ENCODE assay signal across 1 cellular context in the genomic region with DNA sequence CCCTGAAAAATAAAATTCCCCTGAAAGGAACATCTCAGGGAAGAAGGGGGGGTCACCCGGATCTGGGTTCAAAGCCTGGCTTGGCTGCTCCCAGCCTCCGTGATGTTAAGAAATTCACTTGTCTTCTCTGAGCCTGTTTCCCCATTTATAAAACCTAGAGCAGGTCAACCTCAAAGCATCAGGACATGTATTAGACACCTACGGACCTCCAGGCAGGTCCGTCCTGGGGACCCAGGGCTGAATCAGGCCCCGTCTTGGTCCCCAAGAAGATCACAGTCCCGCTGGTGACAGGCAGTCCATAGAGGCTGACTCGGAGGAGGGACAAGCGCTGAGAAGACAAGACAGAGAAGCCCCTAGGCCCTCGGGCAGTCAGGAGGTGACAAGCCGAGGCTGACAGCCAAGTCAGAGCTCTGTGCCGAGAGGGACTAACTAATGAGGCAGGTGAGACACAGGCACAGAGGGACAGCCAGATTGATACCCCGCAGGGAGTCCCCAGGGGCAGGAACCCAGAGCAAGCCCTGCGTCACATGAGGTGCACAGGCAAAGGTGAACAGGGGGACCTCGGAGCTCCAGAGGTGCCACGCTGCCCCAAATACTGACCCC.
TF ChIP-seq lines count a peak whose summit lies in the region.

No MANE protein-coding gene starts in this region.

TF ChIP-seq in GM23338, 12 proteins besides CTCF, POLR2A, EP300 and RAD21 (continued from another document):
- no peak for TF ChIP-seq ZNF462 (CRISPR knock-in tag; IDR thresholded peaks at IDR 0.05)
- no peak for TF ChIP-seq ZNF114 (CRISPR knock-in tag; IDR thresholded peaks at IDR 0.05)
- TF ChIP-seq ZNF331 (CRISPR knock-in tag; IDR thresholded peaks at IDR 0.05; ENCODE audit: low read depth), result no peak
